Comparison of ENCODE assay signal across 23 cellular contexts in the genomic region with DNA sequence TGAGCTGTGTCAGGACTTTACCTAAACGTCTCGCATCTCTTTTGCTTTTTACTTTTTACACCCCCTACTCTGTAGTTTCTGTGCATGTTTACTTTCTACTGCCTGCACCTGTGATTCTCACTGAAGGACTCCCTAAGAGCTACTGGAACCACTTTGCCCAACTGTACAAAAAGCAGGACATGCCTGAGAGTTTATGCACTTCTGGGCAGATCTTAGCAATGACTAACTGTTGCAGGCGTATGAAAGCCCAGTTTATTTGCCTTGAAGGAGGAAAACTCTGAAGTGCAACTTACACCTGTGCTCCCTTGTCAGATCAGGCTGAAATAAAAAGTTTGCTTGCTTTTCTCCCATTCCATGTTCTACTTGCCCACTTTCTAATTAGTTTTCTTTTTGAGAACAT.
"Had no signal": no experiment of that assay in that cellular context is flagged by ENCODE, and none has a peak within 500 bp of the region (broad histone marks: within the 10 kb centered on the region; RNA-seq: fewer than 3 reads in every experiment).

No MANE protein-coding gene starts in this region.

- H3K27me3 ChIP-seq: esophagus squamous epithelium, neural progenitor cell, suprapubic skin, tibial nerve, uterus had no signal

- H3K4me3 ChIP-seq: esophagus squamous epithelium, neural progenitor cell, spleen, suprapubic skin, tibial nerve, uterus had no signal

- H3K27ac ChIP-seq: epithelial cell of prostate, esophagus squamous epithelium, neural progenitor cell, spleen, suprapubic skin, tibial nerve, uterus, WERI-Rb-1 had no signal

- ATAC-seq: activated CD4-positive, CD25-positive, alpha-beta regulatory T cell treated with anti-CD3 and anti-CD28 coated beads, Interleukin-2, amount 50 U/mL, for 24 hours; activated CD8-positive, alpha-beta T cell treated with anti-CD3 and anti-CD28 coated beads for 36 hours; activated naive CD4-positive, alpha-beta T cell treated with anti-CD3 and anti-CD28 coated beads, Interleukin-2, amount 50 U/mL, for 72 hours; left ventricle myocardium superior; naive thymus-derived CD8-positive, alpha-beta T cell; right cardiac atrium had no signal

- H3K9ac ChIP-seq: neural progenitor cell had no signal

- DNase-seq: activated CD4-positive, alpha-beta T cell treated with anti-CD3 and anti-CD28 coated beads, Interleukin-2, amount 10 ng/mL, durations not matched to agents 7 days and 5 days; activated CD8-positive, alpha-beta T cell treated with anti-CD3 and anti-CD28 coated beads for 36 hours; activated T-cell treated with anti-CD3 and anti-CD28 coated beads, Interleukin-2, amount 50 U/mL, for 48 hours; dermis blood vessel endothelial cell; effector CD4-positive, alpha-beta T cell; esophagus squamous epithelium; foreskin melanocyte; islet precursor cell; left ventricle myocardium superior; midbrain; naive thymus-derived CD8-positive, alpha-beta T cell; right cardiac atrium; spleen; stimulated activated naive CD4-positive, alpha-beta T cell; T-helper 9 cell; uterus; WERI-Rb-1 had no signal

- H2AFZ ChIP-seq: neural progenitor cell had no signal

- H3K9me3 ChIP-seq: esophagus squamous epithelium, suprapubic skin, uterus had no signal

- H3K36me3 ChIP-seq: esophagus squamous epithelium, neural progenitor cell, spleen, suprapubic skin, tibial nerve, uterus, WERI-Rb-1 had no signal

- H3K4me1 ChIP-seq: esophagus squamous epithelium, spleen, suprapubic skin, tibial nerve, uterus had no signal

- H3K4me2 ChIP-seq: neural progenitor cell had no signal
